Comparison of ENCODE assay signal across 31 cellular contexts in genomic region chr15:37756407-37756806, GRCh38.
DNase-seq lines count a peak whose midpoint lies in the region; TF ChIP-seq lines count a peak whose summit lies in the region.
"Had no signal": no experiment of that assay in that cellular context is flagged by ENCODE, and none has a peak within 500 bp of the region (broad histone marks: within the 10 kb centered on the region; RNA-seq: fewer than 3 reads in every experiment).

No MANE protein-coding gene starts in this region.

- no peak for TF ChIP-seq RAD21 in neural cell (conservative IDR thresholded peaks at IDR 0.05)

- no peak for TF ChIP-seq CTCF in esophagus muscularis mucosa (IDR thresholded peaks at IDR 0.05)
- no peak for TF ChIP-seq CTCF in neural cell (IDR thresholded peaks at IDR 0.05; ENCODE audit: poor library complexity, severe bottlenecking)

- intact Hi-C loops in esophagus muscularis mucosa (cut with DNase I), result no loop called here

- H3K79me2 ChIP-seq in neural cell (replicated peaks; ENCODE audit: insufficient read depth, low read length), result no peaks in the 10 kb centered on the region

- H4K20me1 ChIP-seq in neural cell (ENCODE audit: insufficient read depth), result no peaks in the 10 kb centered on the region
- H4K20me1 ChIP-seq: BLaER1; BLaER1 treated with 17β-estradiol and CSF1 and Interleukin-3, amounts not matched to agents 10 nM and 100 nM had no signal

- TF ChIP-seq EP300 in esophagus muscularis mucosa (IDR thresholded peaks at IDR 0.05), result no peak
- TF ChIP-seq EP300 in neural cell (conservative IDR thresholded peaks at IDR 0.05; ENCODE audit: poor library complexity, severe bottlenecking), result peak; percentile 75

- H3K4me3 ChIP-seq in esophagus muscularis mucosa (no peak overlapping the region), neural cell (ENCODE audit: low read length) (peak overlapping the region; percentile 5)
- H3K4me3 ChIP-seq: A549; BLaER1; BLaER1 treated with 17β-estradiol and CSF1 and Interleukin-3, amounts not matched to agents 10 nM and 100 nM had no signal

- peak overlapping the region; percentile 7 for H3K4me2 ChIP-seq in neural cell (ENCODE audit: low read length)
- H3K4me2 ChIP-seq: A549; BLaER1; BLaER1 treated with 17β-estradiol and CSF1 and Interleukin-3, amounts not matched to agents 10 nM and 100 nM had no signal

- H2AFZ ChIP-seq in neural cell (ENCODE audit: low read depth, low read length), result no peak overlapping the region

- TF ChIP-seq POLR2A in esophagus muscularis mucosa (IDR thresholded peaks at IDR 0.05; ENCODE audit: low read depth), result no peak

- H3K36me3 ChIP-seq in esophagus muscularis mucosa, result no peaks in the 10 kb centered on the region
- no peaks in the 10 kb centered on the region for H3K36me3 ChIP-seq in neural cell (ENCODE audit: insufficient read depth, low read length)
- H3K36me3 ChIP-seq: BE2C; BLaER1; BLaER1 treated with 17β-estradiol and CSF1 and Interleukin-3, amounts not matched to agents 10 nM and 100 nM had no signal

- DNase-seq in esophagus muscularis mucosa (ENCODE audit: extremely low spot score) (peak; percentile 37), putamen (ENCODE audit: low spot score) (peak; percentile 54), mesenteric fat pad (ENCODE audit: low spot score) (no peak), NCI-H1105 (lab: John Stamatoyannopoulos, UW) (no peak), GDM1 (lab: John Stamatoyannopoulos, UW) (no peak)
- DNase-seq: 8988T; ACHN; AML-193; BE2C; C1 segment of cervical spinal cord; Caco-2; Calu3; CD4-positive, alpha-beta memory T cell; CD4-positive, alpha-beta T cell; CD4-positive, CD25-positive, alpha-beta regulatory T cell; CD8-positive, alpha-beta memory T cell; CD8-positive, alpha-beta T cell; COR-L47; DMS 273 treated with DMSO at 0.1 percent for 48 hours; DMS153; DMS53; DMS79; DMS79 treated with DMSO at 0.1 percent for 48 hours; DND-41; EL had no signal

- no peaks in the 10 kb centered on the region for H3F3A ChIP-seq in neural cell (ENCODE audit: insufficient read depth, low read length, poor library complexity, severe bottlenecking)

- H3K4me1 ChIP-seq in esophagus muscularis mucosa, result no peaks in the 10 kb centered on the region
- H3K4me1 ChIP-seq: A549; BE2C; BLaER1 treated with 17β-estradiol and CSF1 and Interleukin-3, amounts not matched to agents 10 nM and 100 nM; Caco-2 had no signal

- H3K27me3 ChIP-seq in esophagus muscularis mucosa (no peaks in the 10 kb centered on the region), neural cell (ENCODE audit: insufficient read depth, low read depth, low read length) (no peaks in the 10 kb centered on the region)
- H3K27me3 ChIP-seq: BE2C; BLaER1; BLaER1 treated with 17β-estradiol and CSF1 and Interleukin-3, amounts not matched to agents 10 nM and 100 nM had no signal

- H3K9me2 ChIP-seq in neural cell (ENCODE audit: insufficient read depth, low read length), result no peaks in the 10 kb centered on the region

- H3K9ac ChIP-seq in neural cell (ENCODE audit: low read length), result peak overlapping the region; percentile 2
- H3K9ac ChIP-seq: BLaER1; BLaER1 treated with 17β-estradiol and CSF1 and Interleukin-3, amounts not matched to agents 10 nM and 100 nM had no signal

- H3K9me3 ChIP-seq in esophagus muscularis mucosa (no peaks in the 10 kb centered on the region), neural cell (ENCODE audit: low read length) (peaks cover 3% of the 10 kb centered on the region)
- H3K9me3 ChIP-seq: A549, BE2C, BLaER1, Caco-2 had no signal

- H3K27ac ChIP-seq in esophagus muscularis mucosa (replicated peaks in 1 of 4), result no peak overlapping the region
- H3K27ac ChIP-seq in neural cell (ENCODE audit: low read length), result peak overlapping the region; percentile 69
- H3K27ac ChIP-seq: 22Rv1; A549; BLaER1; BLaER1 treated with 17β-estradiol and CSF1 and Interleukin-3, amounts not matched to agents 10 nM and 100 nM; C4-2B had no signal

TF ChIP-seq in neural cell, 6 proteins besides CTCF, POLR2A, EP300 and RAD21:
- TF ChIP-seq SMC3 (conservative IDR thresholded peaks at IDR 0.05; ENCODE audit: poor library complexity), result no peak
- TF ChIP-seq EZH2 (IDR thresholded peaks at IDR 0.05; ENCODE audit: borderline replicate concordance, insufficient read depth, low read length, poor library complexity, severe bottlenecking), result no peak
- no peak for TF ChIP-seq MXI1 (conservative IDR thresholded peaks at IDR 0.05; ENCODE audit: poor library complexity, severe bottlenecking)
- peak; percentile 46 for TF ChIP-seq REST (IDR thresholded peaks at IDR 0.05; ENCODE audit: borderline replicate concordance)
- peak; percentile 37 for TF ChIP-seq POLR2AphosphoS5 (IDR thresholded peaks at IDR 0.05)

Comparison
In these comparisons a context has a peak if more than half of its experiments do, and no peak if none do; other contexts are left out.
1. DNase-seq: peak in esophagus muscularis mucosa (single experiment) and putamen (single experiment); none in mesenteric fat pad (single experiment), NCI-H1105 (single experiment) and GDM1 (single experiment).